18 cellular contexts compared by ENCODE assay signal in genomic region chr13:57601536-57601935, GRCh38. TPM values are rescaled to one million over a fixed set of nuclear protein-coding genes. Genes with fewer than 3 reads are reported as not detected.
A peak's percentile ranks its signal among the peaks of the same experiment; 100 is the strongest.
DNase-seq lines count a peak whose midpoint lies in the region; TF ChIP-seq lines count a peak whose summit lies in the region.
"Had no signal": no experiment of that assay in that cellular context is flagged by ENCODE, and none has a peak within 500 bp of the region (broad histone marks: within the 10 kb centered on the region; RNA-seq: fewer than 3 reads in every experiment).

No MANE protein-coding gene starts in this region.

- H3K4me1 Mint-ChIP-seq in endodermal cell (peaks cover 15% of the 10 kb centered on the region), mesothelial cell of epicardium (no peaks in the 10 kb centered on the region)
- H3K4me1 Mint-ChIP-seq: CD14-positive monocyte; CD4-positive, alpha-beta memory T cell had no signal

- H2AK5ac ChIP-seq in mesendoderm (ENCODE audit: low read length) = no peak overlapping the region

- H3K27ac Mint-ChIP-seq in endodermal cell = peak overlapping the region; percentile 52
- no peak overlapping the region for H3K27ac Mint-ChIP-seq in mesothelial cell of epicardium
- H3K27ac Mint-ChIP-seq: CD14-positive monocyte; CD4-positive, alpha-beta memory T cell had no signal

- H2BK5ac ChIP-seq in mesendoderm (ENCODE audit: low read length) = no peak overlapping the region

- 67 to 92% methylated on average over 2 to 3 of the region's 3 CpGs for WGBS in endodermal cell (ENCODE audit: insufficient coverage in 1 of 2, insufficient read length in 1 of 2), 2 experiments
- no CpG with 5 or more reads among the region's 3 CpGs for WGBS in mesendoderm (ENCODE audit: extremely low coverage, insufficient coverage, low lambda C conversion rate)

- no peaks in the 10 kb centered on the region for H3K27me3 ChIP-seq in endodermal cell (ENCODE audit: control insufficient read depth, insufficient read depth, low read length, poor library complexity, severe bottlenecking)
- no peaks in the 10 kb centered on the region for H3K27me3 ChIP-seq in mesendoderm (ENCODE audit: insufficient read depth, low read length, poor library complexity)
- H3K27me3 ChIP-seq: BLaER1 had no signal

- H4K5ac ChIP-seq in mesendoderm (ENCODE audit: low read length) = no peak overlapping the region

- H3K9me3 Mint-ChIP-seq in endodermal cell = no peaks in the 10 kb centered on the region
- H3K9me3 Mint-ChIP-seq in mesothelial cell of epicardium = no peaks in the 10 kb centered on the region

- H2BK120ac ChIP-seq in mesendoderm (ENCODE audit: low read depth, low read length) = no peak overlapping the region

- H4K8ac ChIP-seq in mesendoderm (ENCODE audit: low read depth, low read length) = no peak overlapping the region

- H3K9ac ChIP-seq in endodermal cell (ENCODE audit: extremely low read depth, low read length, poor library complexity, severe bottlenecking) (no peak overlapping the region), mesendoderm (ENCODE audit: low read length) (no peak overlapping the region)
- H3K9ac ChIP-seq: BLaER1, GM23248 had no signal

- H3K9me3 ChIP-seq in endodermal cell (ENCODE audit: control insufficient read depth, low read length) = no peaks in the 10 kb centered on the region
- H3K9me3 ChIP-seq: A549, BLaER1, HAP-1 had no signal

- H3K56ac ChIP-seq in mesendoderm (ENCODE audit: low read length) = no peak overlapping the region

- no peaks in the 10 kb centered on the region for H3K79me2 ChIP-seq in mesendoderm (ENCODE audit: control insufficient read depth, insufficient read depth, low read length)

- peak overlapping the region; percentile 15 for H3K4me3 ChIP-seq in endodermal cell (ENCODE audit: low read length)
- no peak overlapping the region for H3K4me3 ChIP-seq in mesendoderm (ENCODE audit: low read length)
- H3K4me3 ChIP-seq: A549, BLaER1, GM23248, HAP-1 had no signal

- H3K36me3 Mint-ChIP-seq in endodermal cell (ENCODE audit: low read depth) (no peaks in the 10 kb centered on the region), mesothelial cell of epicardium (no peaks in the 10 kb centered on the region)
- H3K36me3 Mint-ChIP-seq: CD14-positive monocyte; CD4-positive, alpha-beta memory T cell had no signal

- H3K4me3 Mint-ChIP-seq in endodermal cell (no peak overlapping the region), mesothelial cell of epicardium (no peak overlapping the region)
- H3K4me3 Mint-ChIP-seq: CD14-positive monocyte; CD4-positive, alpha-beta memory T cell had no signal

- peak; percentile 69 for DNase-seq in NCI-H82 (lab: John Stamatoyannopoulos, UW)
- no peak for DNase-seq in NCI-H82 treated with DMSO at 0.1 percent for 48 hours (lab: John Stamatoyannopoulos, UW; ENCODE audit: unreplicated experiment)
- DNase-seq in endodermal cell = no peak
- peak; percentile 18 for DNase-seq in mesendoderm
- no peak for DNase-seq in NCI-H345 (lab: John Stamatoyannopoulos, UW)
- DNase-seq in mesothelial cell of epicardium (ENCODE audit: low spot score in 2 of 2, unreplicated experiment in 2 of 2) = no peak
- DNase-seq in midbrain (lab: John Stamatoyannopoulos, UW) = no peak
- DNase-seq: CD4-positive, alpha-beta memory T cell; DMS 273 treated with DMSO at 0.1 percent for 48 hours; DMS53; GM23248 had no signal

- H3K27me3 Mint-ChIP-seq in endodermal cell (ENCODE audit: insufficient read depth) (no peaks in the 10 kb centered on the region), mesothelial cell of epicardium (ENCODE audit: low read depth) (no peaks in the 10 kb centered on the region)
- H3K27me3 Mint-ChIP-seq: CD4-positive, alpha-beta memory T cell had no signal

- no peaks in the 10 kb centered on the region for H3K36me3 ChIP-seq in endodermal cell (ENCODE audit: control insufficient read depth, insufficient read depth, low read length)
- H3K36me3 ChIP-seq in mesendoderm (ENCODE audit: control insufficient read depth, insufficient read depth, low read length) = no peaks in the 10 kb centered on the region
- H3K36me3 ChIP-seq: BLaER1, HAP-1 had no signal

- no peak overlapping the region for H3K4ac ChIP-seq in mesendoderm (ENCODE audit: low read depth, low read length)

- H3K23ac ChIP-seq in mesendoderm (ENCODE audit: low read length) = no peak overlapping the region

- H3K18ac ChIP-seq in mesendoderm (ENCODE audit: low read length) = no peak overlapping the region

- no peak overlapping the region for H2BK15ac ChIP-seq in mesendoderm (replicated peaks; ENCODE audit: low read depth)

- H3K27ac ChIP-seq in endodermal cell (ENCODE audit: low read depth, low read length) (no peak overlapping the region), mesendoderm (ENCODE audit: low read depth, low read length) (no peak overlapping the region)
- H3K27ac ChIP-seq: 22Rv1, A549, BLaER1, GM23248 had no signal

- TF ChIP-seq CTCF in endodermal cell (conservative IDR thresholded peaks at IDR 0.05) (no peak), mesothelial cell of epicardium (IDR thresholded peaks at IDR 0.05; ENCODE audit: unreplicated experiment) (no peak)

- H3K4me1 ChIP-seq in endodermal cell (ENCODE audit: control insufficient read depth, insufficient read depth, low read length) (peaks cover 4% of the 10 kb centered on the region), mesendoderm (ENCODE audit: control insufficient read depth, low read depth, low read length) (no peaks in the 10 kb centered on the region)
- H3K4me1 ChIP-seq: A549, BLaER1, HAP-1 had no signal

- no peak overlapping the region for H3K4me2 ChIP-seq in mesendoderm (ENCODE audit: low read length)
- H3K4me2 ChIP-seq: A549, BLaER1 had no signal

- H3K79me1 ChIP-seq in mesendoderm (ENCODE audit: low read length) = no peaks in the 10 kb centered on the region

RNA-seq across cellular contexts. Expression of gene PCDH17, which starts 30.0 kb away (rescaled TPM):
- total RNA-seq in endodermal cell = 1 to 10 TPM; 3.7 to 6.3 TPM
- polyA plus RNA-seq in endodermal cell (2013, experiment 1 of 2) = 6.0 TPM
- 5.8 TPM for polyA plus RNA-seq in endodermal cell (2013, experiment 2 of 2)
- polyA plus RNA-seq in mesendoderm (2013, experiment 1 of 2) = 0.70 TPM
- polyA plus RNA-seq in mesendoderm (2013, experiment 2 of 2) = 0.67 TPM
- 9.3 to 9.6 TPM (median 9.4 TPM) in 3 replicates for total RNA-seq in mesothelial cell of epicardium
- total RNA-seq: CD4-positive, alpha-beta memory T cell; GM23248; HT-29 had no signal
- polyA plus RNA-seq: AG04450; CD14-positive monocyte; CD4-positive, alpha-beta memory T cell; GM23248 had no signal

Comparison
In these comparisons a context has a peak if more than half of its experiments do, and no peak if none do; other contexts are left out.
1. DNase-seq: peak in NCI-H82 (single experiment) and mesendoderm (single experiment); none in NCI-H82 treated with DMSO at 0.1 percent for 48 hours (single experiment), endodermal cell (single experiment), NCI-H345 (single experiment), mesothelial cell of epicardium (0 of 2) and midbrain (single experiment).